ENCODE assay signal across 8 cellular contexts in genomic region chr12:48816148-48816854, GRCh38. TPM values are rescaled to one million over a fixed set of nuclear protein-coding genes. Genes with fewer than 3 reads are reported as not detected.
A peak's percentile ranks its signal among the peaks of the same experiment; 100 is the strongest.
DNase-seq lines count a peak whose midpoint lies in the region; ATAC-seq and TF ChIP-seq lines count a peak whose summit lies in the region.

No MANE protein-coding gene starts in this region.

- no peak for ATAC-seq in HG02870 (IDR thresholded peaks at IDR 0.05; ENCODE audit: unreplicated experiment)

- H3K9me3 ChIP-seq in fibroblast of lung (ENCODE audit: control insufficient read depth, insufficient read depth, low read depth, low read length), result no peaks in the 10 kb centered on the region

- in situ Hi-C loops in GM13977 (cut with MboI; ENCODE audit: low pct_unique_long_range_greater_than_20kb, low sequenced_read_pairs, unreplicated experiment), result no loop called here

- CTCF ChIA-PET in RWPE1 (lab: Yijun Ruan, JAX), result interaction anchor here (0.5 to 2.9 kb wide), 3 partner anchors 11 to 163 kb away, joined by 3 to 24 read pairs (median 21); no protein-coding TSS in a partner anchor

- peaks cover 23% of the 10 kb centered on the region for H3K4me1 ChIP-seq in fibroblast of lung (ENCODE audit: control insufficient read depth, extremely low read depth, insufficient read depth, low read length)

- no peak overlapping the region for H2AFZ ChIP-seq in fibroblast of lung (ENCODE audit: low read length)

- no peak overlapping the region for H3K9ac ChIP-seq in fibroblast of lung (ENCODE audit: insufficient read depth, low read length)

- H3K4me2 ChIP-seq in fibroblast of lung (ENCODE audit: extremely low read depth, insufficient read depth, low read length), result peak overlapping the region; percentile 87

- POLR2A ChIA-PET in RWPE1 (lab: Yijun Ruan, JAX; ENCODE audit: low non-redundant PET), result interaction anchor here (0.5 to 1.1 kb wide), 4 partner anchors 11 to 35 kb away, joined by 3 to 4 read pairs (median 3); no protein-coding TSS in a partner anchor

- H3K4me3 ChIP-seq in fibroblast of lung (replicated peaks in 1 of 4; ENCODE audit: control extremely low read depth in 1 of 4, insufficient read depth in 1 of 4, low read depth in 3 of 4, low read length in 4 of 4) (peak overlapping the region; percentile 72 to 98 (median 85)), skeletal muscle cell (ENCODE audit: low read depth, low read length) (peak overlapping the region; percentile 90)

- H4K20me1 ChIP-seq in fibroblast of lung (ENCODE audit: control insufficient read depth, extremely low read depth, insufficient read depth, low read length), result no peaks in the 10 kb centered on the region

- no peaks in the 10 kb centered on the region for H3K36me3 ChIP-seq in fibroblast of lung (ENCODE audit: control insufficient read depth, insufficient read depth, low read length)

- H3K27me3 ChIP-seq in fibroblast of lung (ENCODE audit: control insufficient read depth, insufficient read depth, low read length), result no peaks in the 10 kb centered on the region

- peaks cover 13% of the 10 kb centered on the region for H3K79me2 ChIP-seq in fibroblast of lung (ENCODE audit: control insufficient read depth, insufficient read depth, low read length)

- no peak for TF ChIP-seq CTCF in RWPE1 (conservative IDR thresholded peaks at IDR 0.05; ENCODE audit: low read depth)
- TF ChIP-seq CTCF in fibroblast of lung (conservative IDR thresholded peaks at IDR 0.05 in 1 of 2, IDR thresholded peaks at IDR 0.05 in 1 of 2; ENCODE audit: low read depth in 1 of 2, low read length in 2 of 2), result no peak
- no peak for TF ChIP-seq CTCF in GM13977 (IDR thresholded peaks at IDR 0.05; ENCODE audit: extremely low read depth, insufficient read depth, missing control alignments)

- peak; percentile 6 for DNase-seq in NCI-H1105 treated with DMSO at 0.1 percent for 48 hours (lab: John Stamatoyannopoulos, UW)
- no peak for DNase-seq in NCI-H1105 (lab: John Stamatoyannopoulos, UW)
- DNase-seq in RWPE1 (ENCODE audit: low spot score), result no peak
- no peak for DNase-seq in fibroblast of lung (ENCODE audit: low read depth in 2 of 2)
- DNase-seq in skeletal muscle cell (ENCODE audit: low read depth), result no peak
- DNase-seq in stimulated activated naive CD4-positive, alpha-beta T cell (lab: John Stamatoyannopoulos, UW), result no peak
- no peak for DNase-seq in GM13977 (ENCODE audit: low spot score)

- H3K27ac ChIP-seq in RWPE1 (peak overlapping the region; percentile 87), fibroblast of lung (ENCODE audit: insufficient read depth, low read length) (no peak overlapping the region)

RNA-seq across cellular contexts. Expression of gene CACNB3, which starts 2.0 kb away (rescaled TPM):
- total RNA-seq in fibroblast of lung, result 18.5 and 28.4 TPM in 2 replicates
- polyA plus RNA-seq in fibroblast of lung, result 40.6 and 46.2 TPM in 2 replicates
- polyA plus RNA-seq in fibroblast of lung (2012), result 61.0 and 64.3 TPM in 2 replicates
- polyA minus RNA-seq in fibroblast of lung (ENCODE audit: low replicate concordance), result 104 and 111 TPM in 2 replicates

RNA-seq across cellular contexts. Expression of gene ADCY6, which starts 27.4 kb away (rescaled TPM):
- total RNA-seq in fibroblast of lung, result 34.7 and 53.2 TPM in 2 replicates
- 14.4 and 27.4 TPM in 2 replicates for polyA plus RNA-seq in fibroblast of lung
- polyA plus RNA-seq in fibroblast of lung (2012), result 14.0 and 27.1 TPM in 2 replicates
- 87.5 and 88.6 TPM in 2 replicates for polyA minus RNA-seq in fibroblast of lung (ENCODE audit: low replicate concordance)

RNA-seq across cellular contexts. Expression of gene DDX23, which starts 35.7 kb away (rescaled TPM):
- 62.4 and 65.5 TPM in 2 replicates for total RNA-seq in fibroblast of lung
- polyA plus RNA-seq in fibroblast of lung, result 48.6 and 65.1 TPM in 2 replicates
- 50.7 and 67.1 TPM in 2 replicates for polyA plus RNA-seq in fibroblast of lung (2012)
- polyA minus RNA-seq in fibroblast of lung (ENCODE audit: low replicate concordance), result 46.8 and 67.1 TPM in 2 replicates

RNA-seq across cellular contexts. Expression of gene RND1, which starts 49.4 kb away (rescaled TPM):
- total RNA-seq in fibroblast of lung, result under 0.01 and 0.17 TPM in 2 replicates
- polyA plus RNA-seq in fibroblast of lung, result 0.08 and 0.12 TPM in 2 replicates
- polyA plus RNA-seq in fibroblast of lung (2012), result 0.09 and 0.22 TPM in 2 replicates
- polyA minus RNA-seq in fibroblast of lung (ENCODE audit: low replicate concordance), result 0.71 TPM in 1 of 2 replicates, not detected in the other
